Comparison of ENCODE assay signal across 1 cellular context in the genomic region with DNA sequence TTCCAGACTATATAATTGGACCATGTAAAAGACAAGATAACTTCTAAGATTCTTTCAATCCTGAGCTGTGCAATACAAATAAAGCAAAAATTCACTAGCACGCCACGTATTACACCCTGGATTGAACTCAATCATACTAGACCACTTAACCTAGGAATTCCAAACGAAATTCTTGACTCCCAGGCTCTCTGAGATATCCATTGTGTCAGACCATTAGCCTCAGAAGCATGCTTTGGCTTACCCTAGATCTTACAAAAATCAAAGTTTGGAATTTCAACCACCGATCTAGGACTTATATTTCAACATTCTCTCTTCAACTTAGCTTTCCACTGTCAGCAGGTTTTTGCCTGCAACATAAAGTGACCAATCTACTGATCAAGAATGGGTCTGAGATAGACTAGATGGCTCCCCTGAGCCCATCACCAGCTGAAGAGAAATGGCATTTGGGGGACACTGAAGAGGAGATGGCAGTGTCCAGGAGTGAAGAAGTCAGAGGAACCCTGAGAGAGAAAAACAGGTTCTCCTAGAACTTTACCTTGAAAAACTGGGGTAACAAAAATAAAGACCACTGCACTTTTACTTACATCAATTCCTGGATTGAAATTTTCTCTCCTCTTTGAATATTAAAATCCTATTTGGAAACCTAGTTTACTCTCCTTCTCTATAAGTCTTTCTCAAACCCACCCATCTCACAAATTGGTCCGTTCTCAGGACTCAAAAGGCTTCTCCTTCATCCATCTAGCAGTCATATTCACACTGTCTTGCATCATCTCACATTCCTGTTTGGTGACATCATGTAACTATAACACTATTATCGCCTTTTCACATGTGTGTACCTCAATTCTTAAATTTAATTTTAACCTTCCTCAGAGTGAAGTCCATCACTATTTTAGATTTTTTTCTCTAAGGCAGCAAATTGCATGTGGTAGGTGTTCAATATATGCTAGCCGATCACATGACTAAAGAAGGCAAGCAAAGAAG.
TF ChIP-seq lines count a peak whose summit lies in the region.

No MANE protein-coding gene starts in this region.

TF ChIP-seq in H1, 55 proteins besides CTCF, POLR2A, EP300 and RAD21:
- TF ChIP-seq JUND (IDR thresholded peaks at IDR 0.05; ENCODE audit: low read length): peak; percentile 45; the same call in 1 of the 2 replicates
- 0 out of 2 replicates have a peak, but pooled peaks have one; percentile 14 for TF ChIP-seq CEBPB (IDR thresholded peaks at IDR 0.05; ENCODE audit: low read depth, low read length)
- no peak for TF ChIP-seq MAFK (IDR thresholded peaks at IDR 0.05; ENCODE audit: low read depth, low read length)
- no peak for TF ChIP-seq CBX5 (IDR thresholded peaks at IDR 0.05; ENCODE audit: low read depth, low read length)
